In genomic region chr11:57399928-57400578, GRCh38 we compare ENCODE assay signal across 29 cellular contexts. TPM values are rescaled to one million over a fixed set of nuclear protein-coding genes. Genes with fewer than 3 reads are reported as not detected.
"Had no signal": no experiment of that assay in that cellular context is flagged by ENCODE, and none has a peak within 500 bp of the region (broad histone marks: within the 10 kb centered on the region; RNA-seq: fewer than 3 reads in every experiment).

No MANE protein-coding gene starts in this region.

- ATAC-seq: heart right ventricle; naive thymus-derived CD8-positive, alpha-beta T cell; stimulated activated naive B cell treated with anti-CD40 and anti-IgM and Interleukin-4, amounts not matched to agents 10 μg/mL and 1 μg/mL and 100 μg/mL, for 72 hours; stimulated activated naive CD8-positive, alpha-beta T cell treated with anti-CD3 and anti-CD28 coated beads, Interleukin-15, amount 100 ng/mL, for 72 hours; upper lobe of right lung had no signal

- H3K4me3 ChIP-seq: dorsolateral prefrontal cortex, esophagus squamous epithelium, heart right ventricle, prostate gland, right atrium auricular region, sigmoid colon, spleen, suprapubic skin, transverse colon, upper lobe of right lung, uterus had no signal

- H3K9me3 ChIP-seq: esophagus squamous epithelium, heart right ventricle, prostate gland, right atrium auricular region, sigmoid colon, spleen, suprapubic skin, transverse colon, upper lobe of right lung, uterus had no signal

- H3K27ac ChIP-seq: dorsolateral prefrontal cortex, esophagus squamous epithelium, heart right ventricle, prostate gland, right atrium auricular region, sigmoid colon, spleen, suprapubic skin, transverse colon, upper lobe of right lung, uterus had no signal

- DNase-seq: dorsolateral prefrontal cortex; effector CD4-positive, alpha-beta T cell; endodermal cell; esophagus squamous epithelium; foreskin melanocyte; glutamatergic neuron; heart right ventricle; hypothalamus; immature natural killer cell; kidney glomerular epithelial cell; midbrain; naive thymus-derived CD8-positive, alpha-beta T cell; nephron progenitor cell; nucleus accumbens; sigmoid colon; spleen; stimulated activated naive B cell treated with anti-CD40 and anti-IgM and Interleukin-4, amounts not matched to agents 10 μg/mL and 1 μg/mL and 100 μg/mL, for 72 hours; stimulated activated naive CD8-positive, alpha-beta T cell treated with anti-CD3 and anti-CD28 coated beads, Interleukin-15, amount 100 ng/mL, for 72 hours; transverse colon; upper lobe of right lung; uterus had no signal

- H3K36me3 ChIP-seq: prostate gland, right atrium auricular region, sigmoid colon, spleen, suprapubic skin, transverse colon, upper lobe of right lung, uterus had no signal

- H3K4me1 ChIP-seq: esophagus squamous epithelium, prostate gland, right atrium auricular region, sigmoid colon, spleen, suprapubic skin, upper lobe of right lung, uterus had no signal

- H3K27me3 ChIP-seq: esophagus squamous epithelium, heart right ventricle, right atrium auricular region, sigmoid colon, spleen, suprapubic skin, transverse colon, upper lobe of right lung, uterus had no signal

RNA-seq across cellular contexts. Expression of gene PRG2, which starts 9.6 kb away (rescaled TPM):
- total RNA-seq: esophagus squamous epithelium; lung microvascular endothelial cell; myocyte; naive thymus-derived CD8-positive, alpha-beta T cell; osteocyte; right atrium auricular region; sigmoid colon; transverse colon; upper lobe of right lung had no signal

RNA-seq across cellular contexts. Expression of gene PRG3, which starts 19.1 kb away (rescaled TPM):
- total RNA-seq: cerebellum; dorsolateral prefrontal cortex; endodermal cell; esophagus squamous epithelium; heart right ventricle; lower leg skin; lung microvascular endothelial cell; myocyte; naive thymus-derived CD8-positive, alpha-beta T cell; osteocyte; prostate gland; right atrium auricular region; sigmoid colon; suprapubic skin; transverse colon; upper lobe of right lung; uterus had no signal
